ENCODE assay signal across 14 cellular contexts in genomic region chr10:79166741-79167140, GRCh38.
DNase-seq lines count a peak whose midpoint lies in the region; ATAC-seq and TF ChIP-seq lines count a peak whose summit lies in the region.
"Had no signal": no experiment of that assay in that cellular context is flagged by ENCODE, and none has a peak within 500 bp of the region (broad histone marks: within the 10 kb centered on the region; RNA-seq: fewer than 3 reads in every experiment).

No MANE protein-coding gene starts in this region.

- H3K36me3 ChIP-seq in esophagus muscularis mucosa, result peaks cover 4 to 78% (median 61%) of the 10 kb centered on the region in 4 donors
- peaks cover 37% of the 10 kb centered on the region for H3K36me3 ChIP-seq in right atrium auricular region
- peaks cover 5 to 27% (median 25%) of the 10 kb centered on the region in 3 donors for H3K36me3 ChIP-seq in skeletal muscle tissue (ENCODE audit: control insufficient read depth in 3 of 3, insufficient read depth in 3 of 3, low read length in 3 of 3)

- DNase-seq in DMS 273 (lab: John Stamatoyannopoulos, UW; ENCODE audit: unreplicated experiment) (peak; percentile 77), DMS 273 treated with DMSO at 0.1 percent for 48 hours (lab: John Stamatoyannopoulos, UW) (no peak), esophagus muscularis mucosa (ENCODE audit: extremely low spot score) (no peak), right atrium auricular region (ENCODE audit: low spot score) (no peak), posterior vena cava (ENCODE audit: low spot score) (no peak), NCI-H510A (lab: John Stamatoyannopoulos, UW) (no peak)
- DNase-seq: MV-4-11; NCI-H1436; NCI-H2081 treated with DMSO at 0.1 percent for 48 hours; NCI-H526 treated with DMSO at 0.1 percent for 48 hours; NK-92 treated with Interleukin-12 subunit alpha and Interleukin-12 subunit beta, amount 100 ng/mL, for 24 hours had no signal

- TF ChIP-seq CTCF in esophagus muscularis mucosa (IDR thresholded peaks at IDR 0.05) (no peak), right atrium auricular region (IDR thresholded peaks at IDR 0.05) (no peak)

- no peaks in the 10 kb centered on the region for H3K9me3 ChIP-seq in esophagus muscularis mucosa
- no peaks in the 10 kb centered on the region for H3K9me3 ChIP-seq in right atrium auricular region
- H3K9me3 ChIP-seq in skeletal muscle tissue (ENCODE audit: control insufficient read depth in 3 of 3, low read length in 3 of 3), result no peaks in the 10 kb centered on the region

- TF ChIP-seq EP300 in esophagus muscularis mucosa (IDR thresholded peaks at IDR 0.05), result no peak

- intact Hi-C loops in esophagus muscularis mucosa (cut with DNase I), result no loop called here
- intact Hi-C loops in posterior vena cava (cut with DNase I), result no loop called here

- WGBS in esophagus muscularis mucosa, result 79% methylated on average over 10 of the region's 10 CpGs

- H3K27ac ChIP-seq in esophagus muscularis mucosa (replicated peaks in 1 of 4) (peak overlapping the region; percentile 47 to 60 (median 56)), right atrium auricular region (peak overlapping the region; percentile 79 to 83), skeletal muscle tissue (ENCODE audit: low read depth, low read length) (peak overlapping the region; percentile 88)
- H3K27ac ChIP-seq: 22Rv1 had no signal

- TF ChIP-seq POLR2A in esophagus muscularis mucosa (IDR thresholded peaks at IDR 0.05; ENCODE audit: low read depth), result no peak

- ATAC-seq in HG02798 (IDR thresholded peaks at IDR 0.05; ENCODE audit: poor library complexity, unreplicated experiment), result no peak

- H3K4me1 ChIP-seq in esophagus muscularis mucosa, result peaks cover 66 to 86% (median 74%) of the 10 kb centered on the region in 4 donors
- H3K4me1 ChIP-seq in right atrium auricular region, result peaks cover 0 to 79% of the 10 kb centered on the region in 2 donors
- H3K4me1 ChIP-seq in skeletal muscle tissue (ENCODE audit: control insufficient read depth in 3 of 3, insufficient read depth in 3 of 3, low read length in 3 of 3), result peaks cover 42 to 72% (median 65%) of the 10 kb centered on the region in 3 donors

- H3K4me3 ChIP-seq in esophagus muscularis mucosa, result no peak overlapping the region
- no peak overlapping the region for H3K4me3 ChIP-seq in right atrium auricular region
- peak overlapping the region in 1 of 3 donors; percentile 60 for H3K4me3 ChIP-seq in skeletal muscle tissue (ENCODE audit: low read length in 3 of 3)

- peak overlapping the region; percentile 47 to 80 (median 80) for H3K9ac ChIP-seq in skeletal muscle tissue (ENCODE audit: low read depth in 1 of 3, low read length in 3 of 3)

- H3K27me3 ChIP-seq in esophagus muscularis mucosa, result no peaks in the 10 kb centered on the region
- no peaks in the 10 kb centered on the region for H3K27me3 ChIP-seq in right atrium auricular region
- no peaks in the 10 kb centered on the region for H3K27me3 ChIP-seq in skeletal muscle tissue (ENCODE audit: control insufficient read depth in 3 of 3, insufficient read depth in 3 of 3, low read length in 3 of 3)
